In the genomic region with DNA sequence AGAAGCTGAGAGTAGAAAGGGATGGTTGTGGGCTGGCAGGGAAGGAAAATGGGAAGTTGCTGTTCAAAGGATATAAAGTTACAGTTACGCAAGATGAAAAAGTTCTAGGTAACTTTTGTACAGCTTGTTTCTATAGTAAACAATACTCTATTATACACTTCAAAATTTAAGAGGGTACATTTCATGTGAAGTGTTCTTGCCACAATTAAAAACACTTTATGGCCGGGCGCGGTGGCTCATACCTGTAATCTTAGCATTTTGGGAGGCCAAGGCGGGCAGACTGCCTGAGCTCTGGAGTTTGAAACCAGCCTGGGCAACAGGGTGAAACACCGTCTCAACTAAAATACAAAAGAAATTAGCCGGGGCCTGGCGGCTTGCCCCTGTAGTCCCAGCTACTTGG, we compare ENCODE assay signal across 33 cellular contexts.
"Had no signal": no experiment of that assay in that cellular context is flagged by ENCODE, and none has a peak within 500 bp of the region (broad histone marks: within the 10 kb centered on the region; RNA-seq: fewer than 3 reads in every experiment).

No MANE protein-coding gene starts in this region.

- H3K27me3 Mint-ChIP-seq: activated CD4-positive, alpha-beta memory T cell treated with anti-CD3 and anti-CD28 coated beads for 36 hours; activated CD4-positive, alpha-beta T cell treated with anti-CD3 and anti-CD28 coated beads for 36 hours; activated CD4-positive, alpha-beta T cell treated with anti-CD3 and anti-CD28 coated beads, Interleukin-2, amount 10 ng/mL, durations not matched to agents 24 days and 14 days; activated CD8-positive, alpha-beta memory T cell treated with anti-CD3 and anti-CD28 coated beads, Interleukin-2, amount 10 ng/mL, durations not matched to agents 7 days and 5 days; activated naive CD4-positive, alpha-beta T cell treated with anti-CD3 and anti-CD28 coated beads, Interleukin-2, amount 10 ng/mL, durations not matched to agents 7 days and 5 days; activated naive CD8-positive, alpha-beta T cell treated with anti-CD3 and anti-CD28 coated beads, Interleukin-2, amount 10 ng/mL, durations not matched to agents 7 days and 5 days; T-helper 17 cell had no signal

- H3K4me3 ChIP-seq: ascending aorta, breast epithelium, cardiac muscle cell, colonic mucosa, esophagus squamous epithelium, gastroesophageal sphincter had no signal

- H3K4me3 Mint-ChIP-seq: activated CD4-positive, alpha-beta memory T cell treated with anti-CD3 and anti-CD28 coated beads for 36 hours; activated CD4-positive, alpha-beta T cell treated with anti-CD3 and anti-CD28 coated beads for 36 hours; activated CD4-positive, alpha-beta T cell treated with anti-CD3 and anti-CD28 coated beads, Interleukin-2, amount 10 ng/mL, durations not matched to agents 24 days and 14 days; activated CD8-positive, alpha-beta memory T cell treated with anti-CD3 and anti-CD28 coated beads, Interleukin-2, amount 10 ng/mL, durations not matched to agents 7 days and 5 days; activated CD8-positive, alpha-beta T cell treated with anti-CD3 and anti-CD28 coated beads, Interleukin-2, amount 10 ng/mL, durations not matched to agents 7 days and 5 days; activated naive CD4-positive, alpha-beta T cell treated with anti-CD3 and anti-CD28 coated beads, Interleukin-2, amount 10 ng/mL, durations not matched to agents 7 days and 5 days; activated naive CD8-positive, alpha-beta T cell treated with anti-CD3 and anti-CD28 coated beads, Interleukin-2, amount 10 ng/mL, durations not matched to agents 7 days and 5 days; activated T-helper 1 cell treated with anti-CD3 and anti-CD28 coated beads, Interleukin-12 subunit alpha, Interleukin-12 subunit beta, Interleukin-2, Interleukin-4 antibody, amounts not matched to agents 30 ng/mL and 10 ng/mL and 1 ng/mL, durations not matched to agents 14 hours and 24 hours and 36 hours; brain; T-helper 17 cell; T-helper 2 cell treated with Interferon-gamma antibody and Interleukin-4, amounts not matched to agents 5 μg/mL and 100 μg/mL, for 36 hours had no signal

- H3K9me3 ChIP-seq: ascending aorta, breast epithelium, colonic mucosa, esophagus squamous epithelium, gastroesophageal sphincter had no signal

- DNase-seq: activated CD4-positive, alpha-beta memory T cell treated with anti-CD3 and anti-CD28 coated beads for 36 hours; activated CD4-positive, alpha-beta T cell treated with anti-CD3 and anti-CD28 coated beads for 36 hours; activated CD4-positive, alpha-beta T cell treated with anti-CD3 and anti-CD28 coated beads, Interleukin-2, amount 10 ng/mL, durations not matched to agents 24 days and 14 days; activated CD4-positive, CD25-positive, alpha-beta regulatory T cell; activated CD4-positive, CD25-positive, alpha-beta regulatory T cell treated with anti-CD3 and anti-CD28 coated beads, Interleukin-2, amount 50 U/mL, for 72 hours; activated CD8-positive, alpha-beta memory T cell treated with anti-CD3 and anti-CD28 coated beads, Interleukin-2, amount 10 ng/mL, durations not matched to agents 7 days and 5 days; activated CD8-positive, alpha-beta memory T cell treated with anti-CD3 and anti-CD28 coated beads, Interleukin-2, amount 50 U/mL, for 4 hours; activated CD8-positive, alpha-beta T cell treated with anti-CD3 and anti-CD28 coated beads, Interleukin-2, amount 10 ng/mL, durations not matched to agents 7 days and 5 days; activated gamma-delta T cell; activated naive CD4-positive, alpha-beta T cell; activated naive CD4-positive, alpha-beta T cell treated with anti-CD3 and anti-CD28 coated beads, Interleukin-2, amount 10 ng/mL, durations not matched to agents 7 days and 5 days; activated naive CD8-positive, alpha-beta T cell treated with anti-CD3 and anti-CD28 coated beads, Interleukin-2, amount 10 ng/mL, durations not matched to agents 7 days and 5 days; activated T-cell treated with anti-CD3 and anti-CD28 coated beads, Interleukin-2, amount 50 U/mL, for 1 hour; activated T-cell treated with anti-CD3 and anti-CD28 coated beads, Interleukin-2, amount 50 U/mL, for 48 hours; central memory CD4-positive, alpha-beta T cell; cerebellar nuclear complex; colonic mucosa; effector CD8-positive, alpha-beta T cell; esophagus squamous epithelium; foreskin melanocyte; T-helper 1 cell; T-helper 17 cell; T1000 had no signal

- H3K27me3 ChIP-seq: ascending aorta, breast epithelium, cardiac muscle cell, colonic mucosa, esophagus squamous epithelium, gastroesophageal sphincter had no signal

- H3K27ac Mint-ChIP-seq: activated CD4-positive, alpha-beta memory T cell treated with anti-CD3 and anti-CD28 coated beads for 36 hours; activated CD4-positive, alpha-beta T cell treated with anti-CD3 and anti-CD28 coated beads for 36 hours; activated CD4-positive, alpha-beta T cell treated with anti-CD3 and anti-CD28 coated beads, Interleukin-2, amount 10 ng/mL, durations not matched to agents 24 days and 14 days; activated CD8-positive, alpha-beta memory T cell treated with anti-CD3 and anti-CD28 coated beads, Interleukin-2, amount 10 ng/mL, durations not matched to agents 7 days and 5 days; activated CD8-positive, alpha-beta T cell treated with anti-CD3 and anti-CD28 coated beads, Interleukin-2, amount 10 ng/mL, durations not matched to agents 7 days and 5 days; activated naive CD4-positive, alpha-beta T cell treated with anti-CD3 and anti-CD28 coated beads, Interleukin-2, amount 10 ng/mL, durations not matched to agents 7 days and 5 days; activated naive CD4-positive, alpha-beta T cell treated with anti-CD3 and anti-CD28 coated beads, Interleukin-2, amount 50 U/mL, for 72 hours; activated naive CD8-positive, alpha-beta T cell treated with anti-CD3 and anti-CD28 coated beads, Interleukin-2, amount 10 ng/mL, durations not matched to agents 7 days and 5 days; activated T-helper 1 cell treated with anti-CD3 and anti-CD28 coated beads, Interleukin-12 subunit alpha, Interleukin-12 subunit beta, Interleukin-2, Interleukin-4 antibody, amounts not matched to agents 30 ng/mL and 10 ng/mL and 1 ng/mL, durations not matched to agents 14 hours and 24 hours and 36 hours; activated T-helper 2 cell treated with anti-CD3 and anti-CD28 coated beads, Interferon-gamma antibody, Interleukin-2, Interleukin-4, amounts not matched to agents 10 μg/mL and 5 μg/mL and 100 μg/mL, durations not matched to agents 14 hours and 24 hours and 36 hours; brain; T-helper 17 cell; T-helper 2 cell treated with Interferon-gamma antibody and Interleukin-4, amounts not matched to agents 5 μg/mL and 100 μg/mL, for 36 hours had no signal

- H3K4me1 Mint-ChIP-seq: activated CD4-positive, alpha-beta T cell treated with anti-CD3 and anti-CD28 coated beads for 36 hours; activated CD4-positive, alpha-beta T cell treated with anti-CD3 and anti-CD28 coated beads, Interleukin-2, amount 10 ng/mL, durations not matched to agents 24 days and 14 days; activated CD8-positive, alpha-beta memory T cell treated with anti-CD3 and anti-CD28 coated beads, Interleukin-2, amount 10 ng/mL, durations not matched to agents 7 days and 5 days; activated naive CD4-positive, alpha-beta T cell treated with anti-CD3 and anti-CD28 coated beads, Interleukin-2, amount 10 ng/mL, durations not matched to agents 7 days and 5 days; activated naive CD8-positive, alpha-beta T cell treated with anti-CD3 and anti-CD28 coated beads, Interleukin-2, amount 10 ng/mL, durations not matched to agents 7 days and 5 days; brain; T-helper 17 cell had no signal

- H3K4me1 ChIP-seq: ascending aorta, breast epithelium, colonic mucosa, esophagus squamous epithelium, gastroesophageal sphincter had no signal

- ATAC-seq: activated CD4-positive, alpha-beta T cell treated with anti-CD3 and anti-CD28 coated beads for 36 hours; activated CD8-positive, alpha-beta memory T cell treated with anti-CD3 and anti-CD28 coated beads, Interleukin-2, amount 10 ng/mL, durations not matched to agents 7 days and 5 days; activated CD8-positive, alpha-beta T cell treated with anti-CD3 and anti-CD28 coated beads, Interleukin-2, amount 10 ng/mL, durations not matched to agents 7 days and 5 days; activated naive CD4-positive, alpha-beta T cell treated with anti-CD3 and anti-CD28 coated beads, Interleukin-2, amount 50 U/mL, for 72 hours; gastroesophageal sphincter; T-helper 17 cell had no signal

- H3K27ac ChIP-seq: ascending aorta, breast epithelium, cardiac muscle cell, colonic mucosa, epithelial cell of prostate, esophagus squamous epithelium, gastroesophageal sphincter had no signal

- H3K36me3 ChIP-seq: ascending aorta, cardiac muscle cell, colonic mucosa, esophagus squamous epithelium, gastroesophageal sphincter had no signal

- H3K36me3 Mint-ChIP-seq: activated CD4-positive, alpha-beta memory T cell treated with anti-CD3 and anti-CD28 coated beads for 36 hours; activated CD8-positive, alpha-beta memory T cell treated with anti-CD3 and anti-CD28 coated beads, Interleukin-2, amount 10 ng/mL, durations not matched to agents 7 days and 5 days; activated naive CD4-positive, alpha-beta T cell treated with anti-CD3 and anti-CD28 coated beads, Interleukin-2, amount 10 ng/mL, durations not matched to agents 7 days and 5 days; activated naive CD4-positive, alpha-beta T cell treated with anti-CD3 and anti-CD28 coated beads, Interleukin-2, amount 50 U/mL, for 72 hours; activated naive CD8-positive, alpha-beta T cell treated with anti-CD3 and anti-CD28 coated beads, Interleukin-2, amount 10 ng/mL, durations not matched to agents 7 days and 5 days; brain had no signal

- H3K9me3 Mint-ChIP-seq: activated CD4-positive, alpha-beta memory T cell treated with anti-CD3 and anti-CD28 coated beads for 36 hours; activated CD4-positive, alpha-beta T cell treated with anti-CD3 and anti-CD28 coated beads, Interleukin-2, amount 10 ng/mL, durations not matched to agents 24 days and 14 days; activated naive CD4-positive, alpha-beta T cell treated with anti-CD3 and anti-CD28 coated beads, Interleukin-2, amount 10 ng/mL, durations not matched to agents 7 days and 5 days; activated naive CD8-positive, alpha-beta T cell treated with anti-CD3 and anti-CD28 coated beads, Interleukin-2, amount 10 ng/mL, durations not matched to agents 7 days and 5 days; activated T-helper 1 cell treated with anti-CD3 and anti-CD28 coated beads, Interleukin-12 subunit alpha, Interleukin-12 subunit beta, Interleukin-2, Interleukin-4 antibody, amounts not matched to agents 30 ng/mL and 10 ng/mL and 1 ng/mL, durations not matched to agents 14 hours and 24 hours and 36 hours; brain had no signal
